In the genomic region with DNA sequence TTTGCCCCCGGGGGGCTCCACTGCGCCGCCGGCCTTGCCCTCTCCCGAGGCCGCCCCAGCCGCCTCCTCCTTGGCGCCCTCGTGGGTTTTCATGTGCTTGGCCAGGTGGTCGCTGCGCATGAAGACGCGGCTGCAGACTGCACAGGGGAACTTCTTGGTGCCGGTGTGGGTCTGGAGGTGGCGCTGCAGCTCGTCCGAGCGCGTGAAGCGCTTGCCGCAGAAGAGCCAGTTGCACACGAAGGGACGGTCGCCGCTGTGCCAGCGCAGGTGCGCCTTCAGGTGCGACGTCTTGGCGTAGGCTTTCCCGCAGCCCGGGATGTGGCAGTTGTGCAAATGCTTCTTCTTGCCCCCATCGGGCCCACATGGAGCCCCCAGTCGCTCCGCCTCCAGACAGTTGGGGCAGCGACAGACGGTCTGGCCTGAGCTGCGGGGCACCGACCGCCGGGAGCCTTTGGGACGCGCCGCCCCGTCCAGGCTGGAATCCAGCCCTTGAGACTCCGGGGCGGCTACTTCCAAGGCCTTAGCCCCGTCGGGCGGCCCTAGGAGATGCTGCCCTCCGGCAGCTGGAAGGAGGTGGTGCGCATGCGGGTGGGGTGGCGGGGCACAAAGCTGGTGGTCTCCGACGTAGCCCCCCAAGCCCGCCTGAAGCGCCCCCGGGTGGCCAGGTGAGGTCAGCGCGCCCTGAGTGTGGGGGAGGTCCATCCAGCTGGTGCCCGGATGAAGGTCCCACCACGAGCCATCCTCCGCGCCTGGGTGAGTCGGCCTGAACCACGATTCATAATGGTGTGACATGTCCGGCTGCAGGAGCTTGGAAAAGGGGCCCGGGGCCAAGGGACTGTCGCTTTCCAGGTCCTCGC, we compare ENCODE assay signal across 10 cellular contexts. TPM values are rescaled to one million over a fixed set of nuclear protein-coding genes. Genes with fewer than 3 reads are reported as not detected.
DNase-seq lines count a peak whose midpoint lies in the region; ATAC-seq and TF ChIP-seq lines count a peak whose summit lies in the region.
"Had no signal": no experiment of that assay in that cellular context is flagged by ENCODE, and none has a peak within 500 bp of the region (broad histone marks: within the 10 kb centered on the region; RNA-seq: fewer than 3 reads in every experiment).

No MANE protein-coding gene starts in this region.

- H3K9me3 ChIP-seq in neural progenitor cell (ENCODE audit: low read depth), result no peaks in the 10 kb centered on the region

- no peak for ATAC-seq in HG03460 (IDR thresholded peaks at IDR 0.05; ENCODE audit: unreplicated experiment)
- no peak for ATAC-seq in stimulated activated effector memory CD8-positive, alpha-beta T cell treated with anti-CD3 and anti-CD28 coated beads, Interleukin-12 subunit alpha, Interleukin-12 subunit beta, amount 100 ng/mL, for 72 hours
- no peak for ATAC-seq in left cardiac atrium

- H3K4me1 ChIP-seq in neural progenitor cell, result peaks cover 23% of the 10 kb centered on the region

- peaks cover 29% of the 10 kb centered on the region for H4K20me1 ChIP-seq in neural progenitor cell (ENCODE audit: low read depth)

- H3K36me3 ChIP-seq in neural progenitor cell, result no peaks in the 10 kb centered on the region

- H3K4me3 ChIP-seq in choroid plexus epithelial cell (ENCODE audit: low read depth, low read length), result no peak overlapping the region
- peak overlapping the region; percentile 44 for H3K4me3 ChIP-seq in neural progenitor cell

- H3F3A ChIP-seq in neural progenitor cell (ENCODE audit: low read depth), result peaks cover 15% of the 10 kb centered on the region

- H3K4me3 Mint-ChIP-seq in neural progenitor cell, result no peak overlapping the region
- H3K4me3 Mint-ChIP-seq in stimulated activated effector memory CD8-positive, alpha-beta T cell treated with anti-CD3 and anti-CD28 coated beads, Interleukin-12 subunit alpha, Interleukin-12 subunit beta, amount 100 ng/mL, for 72 hours, result no peak overlapping the region

- intact Hi-C loops in left cardiac atrium (cut with DNase I), result loop anchor here in 1 of 2 donors (10.0 kb wide), 1 partner anchor 97 kb away; a partner anchor contains a TSS

- peaks cover 2% of the 10 kb centered on the region for H3K36me3 Mint-ChIP-seq in neural progenitor cell
- no peaks in the 10 kb centered on the region for H3K36me3 Mint-ChIP-seq in stimulated activated effector memory CD8-positive, alpha-beta T cell treated with anti-CD3 and anti-CD28 coated beads, Interleukin-12 subunit alpha, Interleukin-12 subunit beta, amount 100 ng/mL, for 72 hours

- DNase-seq in NOMO-1 (lab: John Stamatoyannopoulos, UW; ENCODE audit: unreplicated experiment in 2 of 2), result peak; percentile 15 to 48
- DNase-seq in choroid plexus epithelial cell (ENCODE audit: low read depth), result peak; percentile 45
- DNase-seq in neural progenitor cell (ENCODE audit: low spot score), result peak; percentile 80
- DNase-seq in NCI-H345 treated with DMSO at 0.1 percent for 48 hours (lab: John Stamatoyannopoulos, UW; ENCODE audit: unreplicated experiment), result no peak
- no peak for DNase-seq in stimulated activated effector memory CD8-positive, alpha-beta T cell treated with anti-CD3 and anti-CD28 coated beads, Interleukin-12 subunit alpha, Interleukin-12 subunit beta, amount 100 ng/mL, for 72 hours (ENCODE audit: low spot score in 2 of 2)
- DNase-seq in left cardiac atrium, result no peak

- H3K9me3 Mint-ChIP-seq in neural progenitor cell, result peaks cover 2% of the 10 kb centered on the region
- H3K9me3 Mint-ChIP-seq in stimulated activated effector memory CD8-positive, alpha-beta T cell treated with anti-CD3 and anti-CD28 coated beads, Interleukin-12 subunit alpha, Interleukin-12 subunit beta, amount 100 ng/mL, for 72 hours, result no peaks in the 10 kb centered on the region

- H3K9ac ChIP-seq in neural progenitor cell, result no peak overlapping the region

- H3K4me1 Mint-ChIP-seq in neural progenitor cell, result peaks cover 23% of the 10 kb centered on the region
- peaks cover 31% of the 10 kb centered on the region for H3K4me1 Mint-ChIP-seq in stimulated activated effector memory CD8-positive, alpha-beta T cell treated with anti-CD3 and anti-CD28 coated beads, Interleukin-12 subunit alpha, Interleukin-12 subunit beta, amount 100 ng/mL, for 72 hours

- no peak overlapping the region for H3K27ac ChIP-seq in neural progenitor cell

- peaks cover 86% of the 10 kb centered on the region for H3K27me3 ChIP-seq in neural progenitor cell

- H3K79me2 ChIP-seq in neural progenitor cell (ENCODE audit: low read depth), result no peaks in the 10 kb centered on the region

- peak overlapping the region; percentile 83 for H2AFZ ChIP-seq in neural progenitor cell (replicated peaks)

- H3K27me3 Mint-ChIP-seq in neural progenitor cell (ENCODE audit: insufficient read depth, low read depth), result peaks cover 71% of the 10 kb centered on the region

- TF ChIP-seq CTCF in GM12872 (IDR thresholded peaks at IDR 0.05; ENCODE audit: insufficient read depth, low read depth, low read length) (peak; percentile 32), choroid plexus epithelial cell (conservative IDR thresholded peaks at IDR 0.05; ENCODE audit: low read depth, low read length) (peak; percentile 51), neural progenitor cell (IDR thresholded peaks at IDR 0.05) (peak; percentile 60)

- H3K27ac Mint-ChIP-seq in neural progenitor cell, result no peak overlapping the region
- H3K27ac Mint-ChIP-seq in stimulated activated effector memory CD8-positive, alpha-beta T cell treated with anti-CD3 and anti-CD28 coated beads, Interleukin-12 subunit alpha, Interleukin-12 subunit beta, amount 100 ng/mL, for 72 hours, result no peak overlapping the region

- H3K4me2 ChIP-seq in neural progenitor cell, result peak overlapping the region; percentile 81

RNA-seq across cellular contexts. Expression of a gene that starts 3.4 kb away (rescaled TPM):
- total RNA-seq in neural progenitor cell (ENCODE audit: low replicate concordance) (0.04 and 0.65 TPM in 2 replicates), left cardiac atrium (under 1 TPM; 0.24 to 0.50 TPM)
- total RNA-seq: T-helper 2 cell treated with Interferon-gamma antibody and Interleukin-4, amounts not matched to agents 100 ng/mL and 5 ng/mL, for 36 hours had no signal

RNA-seq across cellular contexts. Expression of a gene that starts 6.5 kb away (rescaled TPM):
- 29.8 and 61.3 TPM in 2 replicates for total RNA-seq in neural progenitor cell (ENCODE audit: low replicate concordance)
- 10 to 100 TPM; 32.2 to 33.6 TPM for total RNA-seq in left cardiac atrium

RNA-seq across cellular contexts. Expression of a gene that starts 16.1 kb away (rescaled TPM):
- 0.06 and 0.12 TPM in 2 replicates for total RNA-seq in neural progenitor cell (ENCODE audit: low replicate concordance)
- total RNA-seq in left cardiac atrium, result not detected
- total RNA-seq: cerebellum had no signal

RNA-seq across cellular contexts. Expression of a gene that starts 16.2 kb away (rescaled TPM):
- 48.2 and 63.3 TPM in 2 replicates for total RNA-seq in neural progenitor cell (ENCODE audit: low replicate concordance)
- 10 to 100 TPM; 33.9 to 38.8 TPM for total RNA-seq in left cardiac atrium

RNA-seq across cellular contexts. Expression of a gene that starts 26.0 kb away (rescaled TPM):
- total RNA-seq in neural progenitor cell (ENCODE audit: low replicate concordance) (5.1 and 10.8 TPM in 2 replicates), left cardiac atrium (1 to 10 TPM; 4.5 to 5.4 TPM)

Comparison
In these comparisons a context has a peak if more than half of its experiments do, and no peak if none do; other contexts are left out.
1. DNase-seq: peak in NOMO-1 (2 of 2), choroid plexus epithelial cell (single experiment) and neural progenitor cell (single experiment); none in NCI-H345 treated with DMSO at 0.1 percent for 48 hours (single experiment), stimulated activated effector memory CD8-positive, alpha-beta T cell treated with anti-CD3 and anti-CD28 coated beads, Interleukin-12 subunit alpha, Interleukin-12 subunit beta, amount 100 ng/mL, for 72 hours (0 of 2) and left cardiac atrium (single experiment).
2. Peak in every context shown above with its lines, with median percentiles within 50 percentile points of each other: CTCF ChIP-seq.